8 cellular contexts compared by ENCODE assay signal in the genomic region with DNA sequence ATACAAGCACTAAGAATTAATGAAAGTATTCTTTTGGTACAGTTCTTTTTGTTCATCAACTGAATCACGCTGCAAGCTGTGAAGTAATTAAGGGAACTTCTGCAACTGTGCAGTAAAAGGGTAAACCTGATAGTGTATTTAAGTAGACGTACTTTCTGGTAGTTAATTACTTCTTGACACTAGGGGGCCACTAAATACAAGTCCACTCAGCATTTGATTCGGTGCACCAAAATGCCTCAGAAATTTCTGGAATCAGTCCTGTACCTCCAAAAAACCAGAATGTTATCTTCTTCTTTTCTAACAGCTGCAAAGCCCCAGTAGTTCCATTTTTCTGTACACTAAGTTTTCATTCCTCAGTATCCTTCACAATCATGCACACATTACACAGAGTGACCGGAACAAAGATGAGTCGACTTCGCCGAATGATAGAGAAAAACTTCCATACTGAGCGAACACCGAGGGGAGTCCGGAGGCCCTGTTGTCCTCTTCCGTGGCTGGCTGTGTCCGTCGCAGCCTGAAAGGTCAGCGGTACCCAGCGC. TPM values are rescaled to one million over a fixed set of nuclear protein-coding genes. Genes with fewer than 3 reads are reported as not detected.
DNase-seq lines count a peak whose midpoint lies in the region; ATAC-seq and TF ChIP-seq lines count a peak whose summit lies in the region.

No MANE protein-coding gene starts in this region.

- H3K27me3 ChIP-seq in RWPE2 (ENCODE audit: insufficient read depth, poor library complexity, severe bottlenecking) (no peaks in the 10 kb centered on the region), liver (ENCODE audit: control insufficient read depth in 4 of 4, insufficient read depth in 4 of 4, low read length in 3 of 4) (no peaks in the 10 kb centered on the region), thoracic aorta (replicated peaks; ENCODE audit: insufficient read depth) (no peaks in the 10 kb centered on the region)

- H3K4me3 ChIP-seq in RWPE2 (ENCODE audit: severe bottlenecking) = peak overlapping the region; percentile 75
- peak overlapping the region; percentile 86 to 100 (median 96) for H3K4me3 ChIP-seq in liver (ENCODE audit: low read depth in 1 of 3, low read length in 3 of 3)
- H3K4me3 ChIP-seq in thoracic aorta = peak overlapping the region; percentile 88

- TF ChIP-seq CTCF in RWPE2 (IDR thresholded peaks at IDR 0.05; ENCODE audit: poor library complexity, severe bottlenecking) (peak; percentile 89), liver (IDR thresholded peaks at IDR 0.05; ENCODE audit: low read depth, low read length, missing input control) (peak; percentile 59), thoracic aorta (IDR thresholded peaks at IDR 0.05) (peak; percentile 53)

- peak; percentile 58 to 78 for TF ChIP-seq RAD21 in liver (IDR thresholded peaks at IDR 0.05)

- under 1% methylated on average over 15 of the region's 15 CpGs for WGBS in liver

- H3K9ac ChIP-seq in liver (ENCODE audit: low read depth in 1 of 2, low read length in 2 of 2) = peak overlapping the region; percentile 81 to 84

- ATAC-seq in GM19452 (IDR thresholded peaks at IDR 0.05; ENCODE audit: unreplicated experiment) (peak; percentile 35), HG03558 (IDR thresholded peaks at IDR 0.05; ENCODE audit: extremely low read depth, unreplicated experiment) (peak; percentile 22), RWPE2 (ENCODE audit: low read depth) (peak; percentile 20; the same call in 1 of the 3 replicates), thoracic aorta (ENCODE audit: insufficient number of reproducible peaks, low FRiP score, low read depth) (no peak)

- H3K27ac ChIP-seq in RWPE2 (ENCODE audit: poor library complexity, severe bottlenecking) (peak overlapping the region; percentile 97), cingulate gyrus (ENCODE audit: low read depth, low read length) (peak overlapping the region; percentile 83), liver (ENCODE audit: low read depth in 1 of 2, low read length in 2 of 2) (peak overlapping the region; percentile 72 to 86), thoracic aorta (peak overlapping the region; percentile 70 to 75)

- H3K4me1 ChIP-seq in RWPE2 (ENCODE audit: insufficient read depth, poor library complexity, severe bottlenecking) = peaks cover 40% of the 10 kb centered on the region
- H3K4me1 ChIP-seq in liver (ENCODE audit: control insufficient read depth in 4 of 4, insufficient read depth in 4 of 4, low read length in 3 of 4) = peaks cover 6 to 26% (median 23%) of the 10 kb centered on the region in 4 donors
- peaks cover 12 to 26% of the 10 kb centered on the region in 2 donors for H3K4me1 ChIP-seq in thoracic aorta (ENCODE audit: control insufficient read depth in 1 of 2, low read depth in 2 of 2)

- peak; percentile 50 for DNase-seq in EH (ENCODE audit: low read depth)
- DNase-seq in RWPE2 (ENCODE audit: low spot score) = no peak
- DNase-seq in thoracic aorta (ENCODE audit: low spot score) = no peak
- DNase-seq in DMS153 (lab: John Stamatoyannopoulos, UW) = no peak

- H3K9me3 ChIP-seq in RWPE2 (ENCODE audit: severe bottlenecking) (no peaks in the 10 kb centered on the region), liver (ENCODE audit: control insufficient read depth in 4 of 4, low read length in 3 of 4) (no peaks in the 10 kb centered on the region), thoracic aorta (no peaks in the 10 kb centered on the region)

- peaks cover 60% of the 10 kb centered on the region for H3K36me3 ChIP-seq in RWPE2 (ENCODE audit: low read depth)
- H3K36me3 ChIP-seq in liver (ENCODE audit: control insufficient read depth in 4 of 4, insufficient read depth in 3 of 4, low read depth in 1 of 4, low read length in 3 of 4) = peaks cover 3 to 27% (median 17%) of the 10 kb centered on the region in 4 donors
- H3K36me3 ChIP-seq in thoracic aorta = peaks cover 20% of the 10 kb centered on the region

TF ChIP-seq in liver, 16 proteins besides CTCF, POLR2A, EP300 and RAD21:
- TF ChIP-seq FOXA1 (IDR thresholded peaks at IDR 0.05) (no peak), TAF1 (conservative IDR thresholded peaks at IDR 0.05) (no peak), NR2F2 (IDR thresholded peaks at IDR 0.05) (no peak), YY1 (IDR thresholded peaks at IDR 0.05) (no peak)

RNA-seq across cellular contexts. Expression of gene GFM2, which starts 0.5 kb away (rescaled TPM):
- total RNA-seq in liver = 10 to 100 TPM; 33.9 to 41.0 TPM
- polyA plus RNA-seq in liver = 10 to 100 TPM; 14.6 to 15.5 TPM
- total RNA-seq in thoracic aorta = 10 to 100 TPM; 11.6 to 12.6 TPM

RNA-seq across cellular contexts. Expression of gene NSA2, which starts 0.6 kb away (rescaled TPM):
- 10 to 100 TPM; 26.7 to 31.4 TPM for total RNA-seq in liver
- 10 to 100 TPM; 32.1 to 54.7 TPM for polyA plus RNA-seq in liver
- 10 to 100 TPM; 58.9 to 76.1 TPM for total RNA-seq in thoracic aorta
